ENCODE assay signal across 12 cellular contexts in the genomic region with DNA sequence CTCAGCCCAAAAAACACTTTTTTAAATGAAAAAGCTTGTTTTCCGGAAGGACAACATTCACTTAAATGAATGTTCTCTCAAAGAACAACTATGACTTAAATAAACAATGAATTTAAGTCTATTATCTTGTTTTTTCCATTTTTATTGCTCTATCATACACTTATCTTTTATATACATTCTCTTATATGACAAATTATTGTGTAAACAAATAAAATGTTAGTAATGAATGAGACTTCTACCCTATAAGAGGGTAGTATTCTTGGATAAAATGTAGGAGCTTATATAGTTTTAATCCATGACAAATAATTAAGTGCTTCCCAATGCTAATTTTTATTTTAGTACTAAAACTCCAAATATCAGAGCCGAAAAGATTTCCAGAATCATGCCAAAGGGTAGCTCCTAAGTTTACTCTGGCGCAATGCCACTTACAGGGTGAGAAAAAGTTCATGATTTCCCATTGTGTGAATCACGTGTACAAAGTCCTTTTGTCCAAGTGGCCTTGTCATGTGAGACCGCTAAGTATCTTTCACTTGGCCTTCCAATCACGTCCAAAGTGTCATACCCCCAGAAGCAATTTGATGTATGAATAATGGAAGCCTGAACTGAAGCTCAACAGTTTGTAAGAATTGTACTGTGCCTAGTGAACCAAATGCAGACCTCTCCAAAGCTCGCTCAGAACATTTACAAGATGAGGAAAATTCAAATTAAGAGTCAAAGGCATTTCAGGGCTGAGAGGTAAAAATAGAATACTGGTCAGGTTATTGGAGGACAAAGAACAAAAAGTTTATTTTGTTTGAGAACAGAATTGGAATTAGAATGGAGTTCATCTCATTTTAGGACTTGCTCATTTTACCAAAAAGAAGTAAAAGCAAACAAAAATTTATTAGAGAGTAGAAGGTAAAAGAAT. TPM values are rescaled to one million over a fixed set of nuclear protein-coding genes. Genes with fewer than 3 reads are reported as not detected.
A peak's percentile ranks its signal among the peaks of the same experiment; 100 is the strongest.
DNase-seq lines count a peak whose midpoint lies in the region; ATAC-seq and TF ChIP-seq lines count a peak whose summit lies in the region.
"Had no signal": no experiment of that assay in that cellular context is flagged by ENCODE, and none has a peak within 500 bp of the region (broad histone marks: within the 10 kb centered on the region; RNA-seq: fewer than 3 reads in every experiment).

No MANE protein-coding gene starts in this region.

- intact Hi-C loops in right cardiac atrium (cut with DNase I): no loop called here
- intact Hi-C loops in sigmoid colon (cut with DNase I): no loop called here

- 41% methylated on average over 7 of the region's 7 CpGs for WGBS in right cardiac atrium
- WGBS in sigmoid colon, 2 donors: 25 to 70% methylated on average over 7 of the region's 7 CpGs

- H3K27me3 ChIP-seq in right cardiac atrium (ENCODE audit: control insufficient read depth, insufficient read depth) (no peaks in the 10 kb centered on the region), sigmoid colon (no peaks in the 10 kb centered on the region), H7 (ENCODE audit: control insufficient read depth, insufficient read depth, low read length) (no peaks in the 10 kb centered on the region)
- H3K27me3 ChIP-seq: BLaER1 treated with 17β-estradiol and CSF1 and Interleukin-3, amounts not matched to agents 10 nM and 100 nM had no signal

- TF ChIP-seq CTCF in sigmoid colon (IDR thresholded peaks at IDR 0.05): no peak

- no peak for TF ChIP-seq POLR2A in sigmoid colon (IDR thresholded peaks at IDR 0.05)

- H3K27ac ChIP-seq in right cardiac atrium (ENCODE audit: low read length) (no peak overlapping the region), sigmoid colon (peak overlapping the region; percentile 58 to 72 (median 70))
- H3K27ac ChIP-seq: BLaER1 treated with 17β-estradiol and CSF1 and Interleukin-3, amounts not matched to agents 10 nM and 100 nM had no signal

- H3K4me1 ChIP-seq in right cardiac atrium (ENCODE audit: control insufficient read depth, insufficient read depth, low read length) (no peaks in the 10 kb centered on the region), sigmoid colon (peaks cover 0 to 29% (median 16%) of the 10 kb centered on the region in 4 donors)
- H3K4me1 ChIP-seq: BLaER1 treated with 17β-estradiol and CSF1 and Interleukin-3, amounts not matched to agents 10 nM and 100 nM had no signal

- H3K9me3 ChIP-seq in right cardiac atrium (ENCODE audit: control insufficient read depth, low read length): no peaks in the 10 kb centered on the region
- H3K9me3 ChIP-seq in sigmoid colon: no peaks in the 10 kb centered on the region

- ATAC-seq in right cardiac atrium (peak; percentile 54 to 87), GM19455 (IDR thresholded peaks at IDR 0.05; ENCODE audit: unreplicated experiment) (no peak), HG02642 (IDR thresholded peaks at IDR 0.05; ENCODE audit: poor library complexity, unreplicated experiment) (no peak)
- ATAC-seq: SK-N-SH treated with all-trans-retinoic acid at 6 μM for 48 hours had no signal

- DNase-seq in RKO (ENCODE audit: low spot score) (peak; percentile 9), dermis blood vessel endothelial cell (peak; percentile 89), right cardiac atrium (no peak), sigmoid colon (no peak), H7 (no peak)
- DNase-seq: activated CD4-positive, alpha-beta memory T cell treated with anti-CD3 and anti-CD28 coated beads, Interleukin-2, amount 10 ng/mL, durations not matched to agents 7 days and 5 days; DND-41; NCI-H2171 had no signal

- H3K4me3 ChIP-seq in right cardiac atrium (ENCODE audit: low read length) (no peak overlapping the region), sigmoid colon (no peak overlapping the region), H7 (ENCODE audit: insufficient read depth, low read depth, low read length) (no peak overlapping the region)
- H3K4me3 ChIP-seq: BLaER1 treated with 17β-estradiol and CSF1 and Interleukin-3, amounts not matched to agents 10 nM and 100 nM had no signal

- H3K36me3 ChIP-seq in sigmoid colon: no peaks in the 10 kb centered on the region
- H3K36me3 ChIP-seq in H7 (replicated peaks; ENCODE audit: control insufficient read depth, insufficient read depth, low read length): no peaks in the 10 kb centered on the region
- H3K36me3 ChIP-seq: BLaER1 treated with 17β-estradiol and CSF1 and Interleukin-3, amounts not matched to agents 10 nM and 100 nM had no signal

- peak in 2 of 4 donors; percentile 62 to 76 for TF ChIP-seq EP300 in sigmoid colon (IDR thresholded peaks at IDR 0.05)

RNA-seq across cellular contexts. Expression of gene C1orf21, which starts 56.6 kb away (rescaled TPM):
- 27.1 and 41.0 TPM in 2 replicates for total RNA-seq in dermis blood vessel endothelial cell
- total RNA-seq in right cardiac atrium: 10 to 100 TPM; 70.4 to 93.5 (median 78.9) TPM
- 57.1 TPM for polyA plus RNA-seq in right cardiac atrium
- total RNA-seq in sigmoid colon: 10 to 100 TPM; 56.2 to 80.3 (median 79.2) TPM
- polyA plus RNA-seq in sigmoid colon: 100 to 1,000 TPM in 1 of 3 donors, 10 to 100 TPM in 2; 39.5 to 109 (median 90.6) TPM
- 11.8 and 19.1 TPM in 2 replicates for total RNA-seq in H7 (2014; rRNA removed; shearing (Covaris generic))

Comparison
In these comparisons a context has a peak if more than half of its experiments do, and no peak if none do; other contexts are left out.
1. DNase-seq: peak in RKO (single experiment) and dermis blood vessel endothelial cell (single experiment); none in right cardiac atrium (0 of 3), sigmoid colon (single experiment) and H7 (single experiment).
2. ATAC-seq: peak in right cardiac atrium (2 of 2); none in GM19455 (single experiment) and HG02642 (single experiment).